In the genomic region with DNA sequence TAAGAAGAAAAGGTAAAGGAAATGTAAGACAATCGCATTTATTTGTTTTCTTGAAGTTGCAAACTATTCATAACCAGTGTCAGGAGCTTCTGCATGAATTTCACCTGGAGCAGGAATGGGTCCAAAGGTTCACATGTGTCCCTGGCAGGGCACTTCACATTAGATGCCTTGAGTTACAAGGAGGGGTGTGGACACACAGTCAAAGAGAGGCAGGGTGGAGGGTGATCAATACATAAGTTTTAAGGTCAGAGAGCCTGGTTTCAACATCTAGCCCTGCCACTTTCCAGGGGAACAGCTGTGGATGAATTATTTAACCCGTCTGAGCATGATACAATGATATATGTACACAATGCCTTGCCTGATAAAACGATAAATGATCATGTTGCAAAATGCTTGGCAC, we compare ENCODE assay signal across 37 cellular contexts.
"Had no signal": no experiment of that assay in that cellular context is flagged by ENCODE, and none has a peak within 500 bp of the region (broad histone marks: within the 10 kb centered on the region; RNA-seq: fewer than 3 reads in every experiment).

No MANE protein-coding gene starts in this region.

- H3K36me3 Mint-ChIP-seq: activated CD4-positive, alpha-beta memory T cell treated with anti-CD3 and anti-CD28 coated beads for 36 hours; activated naive CD4-positive, alpha-beta T cell treated with anti-CD3 and anti-CD28 coated beads, Interleukin-2, amount 50 U/mL, for 72 hours; activated naive CD8-positive, alpha-beta T cell treated with anti-CD3 and anti-CD28 coated beads for 36 hours; brain had no signal

- H3K27ac ChIP-seq: adrenal gland, ascending aorta, cardiac muscle cell, VCaP had no signal

- H3K4me1 Mint-ChIP-seq: activated B cell treated with CpG ODN at 0.5 μM for 24 hours; activated CD4-positive, alpha-beta T cell treated with anti-CD3 and anti-CD28 coated beads, Interleukin-2, amount 10 ng/mL, durations not matched to agents 24 days and 14 days; activated naive CD8-positive, alpha-beta T cell treated with anti-CD3 and anti-CD28 coated beads for 36 hours; activated T-helper 17 cell treated with anti-CD3 and anti-CD28 coated beads, Interleukin-2, amount 50 U/mL, for 72 hours; brain; central memory CD8-positive, alpha-beta T cell had no signal

- DNase-seq: activated B cell treated with CpG ODN at 0.5 μM for 24 hours; activated CD4-positive, alpha-beta memory T cell treated with anti-CD3 and anti-CD28 coated beads for 36 hours; activated CD4-positive, alpha-beta T cell treated with anti-CD3 and anti-CD28 coated beads for 4 hours; activated CD4-positive, alpha-beta T cell treated with anti-CD3 and anti-CD28 coated beads, Interleukin-2, amount 10 ng/mL, durations not matched to agents 24 days and 14 days; activated CD4-positive, alpha-beta T cell treated with anti-CD3 and anti-CD28 coated beads, Interleukin-2, amount 50 U/mL, for 1 hour; activated CD4-positive, alpha-beta T cell treated with anti-CD3 and anti-CD28 coated beads, Interleukin-2, amount 50 U/mL, for 4 hours; activated CD4-positive, CD25-positive, alpha-beta regulatory T cell treated with anti-CD3 and anti-CD28 coated beads, Interleukin-2, amount 50 U/mL, for 72 hours; activated CD8-positive, alpha-beta memory T cell treated with anti-CD3 and anti-CD28 coated beads, Interleukin-2, amount 50 U/mL, for 4 hours; activated CD8-positive, alpha-beta T cell treated with anti-CD3 and anti-CD28 coated beads for 36 hours; activated effector memory CD4-positive, alpha-beta T cell treated with anti-CD3 and anti-CD28 coated beads, Interleukin-2, amount 50 U/mL, for 16 hours; activated gamma-delta T cell treated with Interleukin-2 at 50 U/mL for 16 hours; activated naive CD4-positive, alpha-beta T cell; activated naive CD4-positive, alpha-beta T cell treated with anti-CD3 and anti-CD28 coated beads for 36 hours; activated naive CD4-positive, alpha-beta T cell treated with anti-CD3 and anti-CD28 coated beads, Interleukin-2, amount 50 U/mL, for 16 hours; activated naive CD8-positive, alpha-beta T cell treated with anti-CD3 and anti-CD28 coated beads for 36 hours; activated T-cell treated with anti-CD3 and anti-CD28 coated beads for 4 hours; activated T-cell treated with anti-CD3 and anti-CD28 coated beads, Interleukin-2, amount 50 U/mL, for 1 hour; activated T-cell treated with anti-CD3 and anti-CD28 coated beads, Interleukin-2, amount 50 U/mL, for 4 hours; activated T-cell treated with anti-CD3 and anti-CD28 coated beads, Interleukin-2, amount 50 U/mL, for 72 hours; adrenal gland; amygdala; anterior cingulate cortex; caudate nucleus; cerebellar nuclear complex; SW 1271; T-helper 1 cell; T1000 had no signal

- H3K9me3 ChIP-seq: adrenal gland, ascending aorta had no signal

- H3K9me3 Mint-ChIP-seq: activated CD4-positive, alpha-beta T cell treated with anti-CD3 and anti-CD28 coated beads, Interleukin-2, amount 10 ng/mL, durations not matched to agents 24 days and 14 days; activated CD8-positive, alpha-beta T cell treated with anti-CD3 and anti-CD28 coated beads for 36 hours; activated naive CD4-positive, alpha-beta T cell treated with anti-CD3 and anti-CD28 coated beads, Interleukin-2, amount 50 U/mL, for 72 hours; activated T-helper 1 cell treated with anti-CD3 and anti-CD28 coated beads, Interleukin-12 subunit alpha, Interleukin-12 subunit beta, Interleukin-2, Interleukin-4 antibody, amounts not matched to agents 30 ng/mL and 10 ng/mL and 1 ng/mL, durations not matched to agents 14 hours and 24 hours and 36 hours; activated T-helper 17 cell treated with anti-CD3 and anti-CD28 coated beads, Interleukin-2, amount 50 U/mL, for 72 hours; central memory CD8-positive, alpha-beta T cell; T-helper 1 cell treated with Interleukin-12 subunit alpha and Interleukin-12 subunit beta and Interleukin-4 antibody, amounts not matched to agents 30 μg/mL and 1 μg/mL, for 36 hours had no signal

- H3K36me3 ChIP-seq: adrenal gland, ascending aorta, cardiac muscle cell had no signal

- H3K4me3 ChIP-seq: adrenal gland, ascending aorta, cardiac muscle cell had no signal

- ATAC-seq: activated CD8-positive, alpha-beta T cell treated with anti-CD3 and anti-CD28 coated beads for 36 hours; activated naive CD4-positive, alpha-beta T cell treated with anti-CD3 and anti-CD28 coated beads, Interleukin-2, amount 50 U/mL, for 72 hours; activated T-cell treated with anti-CD3 and anti-CD28 coated beads, Interleukin-2, amount 50 U/mL, for 4 hours; activated T-cell treated with anti-CD3 and anti-CD28 coated beads, Interleukin-2, amount 50 U/mL, for 72 hours; activated T-helper 17 cell treated with anti-CD3 and anti-CD28 coated beads, Interleukin-2, amount 50 U/mL, for 72 hours had no signal

- FAIRE-seq: TTC549 had no signal

- H3K27me3 ChIP-seq: ascending aorta, cardiac muscle cell had no signal

- H3K27ac Mint-ChIP-seq: activated B cell treated with CpG ODN at 0.5 μM for 24 hours; activated CD4-positive, alpha-beta memory T cell treated with anti-CD3 and anti-CD28 coated beads for 36 hours; activated CD4-positive, alpha-beta T cell treated with anti-CD3 and anti-CD28 coated beads, Interleukin-2, amount 10 ng/mL, durations not matched to agents 24 days and 14 days; activated CD8-positive, alpha-beta T cell treated with anti-CD3 and anti-CD28 coated beads for 36 hours; activated naive CD4-positive, alpha-beta T cell treated with anti-CD3 and anti-CD28 coated beads for 36 hours; activated naive CD4-positive, alpha-beta T cell treated with anti-CD3 and anti-CD28 coated beads, Interleukin-2, amount 50 U/mL, for 72 hours; activated naive CD8-positive, alpha-beta T cell treated with anti-CD3 and anti-CD28 coated beads for 36 hours; activated T-cell treated with anti-CD3 and anti-CD28 coated beads, Interleukin-2, amount 50 U/mL, for 72 hours; activated T-helper 1 cell treated with anti-CD3 and anti-CD28 coated beads, Interleukin-12 subunit alpha, Interleukin-12 subunit beta, Interleukin-2, Interleukin-4 antibody, amounts not matched to agents 30 ng/mL and 10 ng/mL and 1 ng/mL, durations not matched to agents 14 hours and 24 hours and 36 hours; activated T-helper 17 cell treated with anti-CD3 and anti-CD28 coated beads, Interleukin-2, amount 50 U/mL, for 72 hours; brain; T-helper 1 cell treated with Interleukin-12 subunit alpha and Interleukin-12 subunit beta and Interleukin-4 antibody, amounts not matched to agents 30 μg/mL and 1 μg/mL, for 36 hours had no signal

- H3K4me3 Mint-ChIP-seq: activated B cell treated with CpG ODN at 0.5 μM for 24 hours; activated CD4-positive, alpha-beta memory T cell treated with anti-CD3 and anti-CD28 coated beads for 36 hours; activated CD4-positive, alpha-beta T cell treated with anti-CD3 and anti-CD28 coated beads, Interleukin-2, amount 10 ng/mL, durations not matched to agents 24 days and 14 days; activated CD8-positive, alpha-beta T cell treated with anti-CD3 and anti-CD28 coated beads for 36 hours; activated naive CD4-positive, alpha-beta T cell treated with anti-CD3 and anti-CD28 coated beads for 36 hours; activated naive CD8-positive, alpha-beta T cell treated with anti-CD3 and anti-CD28 coated beads for 36 hours; activated T-cell treated with anti-CD3 and anti-CD28 coated beads, Interleukin-2, amount 50 U/mL, for 4 hours; activated T-cell treated with anti-CD3 and anti-CD28 coated beads, Interleukin-2, amount 50 U/mL, for 72 hours; activated T-helper 1 cell treated with anti-CD3 and anti-CD28 coated beads, Interleukin-12 subunit alpha, Interleukin-12 subunit beta, Interleukin-2, Interleukin-4 antibody, amounts not matched to agents 30 ng/mL and 10 ng/mL and 1 ng/mL, durations not matched to agents 14 hours and 24 hours and 36 hours; activated T-helper 17 cell treated with anti-CD3 and anti-CD28 coated beads, Interleukin-2, amount 50 U/mL, for 72 hours; brain; central memory CD8-positive, alpha-beta T cell; T-helper 1 cell treated with Interleukin-12 subunit alpha and Interleukin-12 subunit beta and Interleukin-4 antibody, amounts not matched to agents 30 μg/mL and 1 μg/mL, for 36 hours had no signal

- H3K4me1 ChIP-seq: adrenal gland had no signal
